In the genomic region with DNA sequence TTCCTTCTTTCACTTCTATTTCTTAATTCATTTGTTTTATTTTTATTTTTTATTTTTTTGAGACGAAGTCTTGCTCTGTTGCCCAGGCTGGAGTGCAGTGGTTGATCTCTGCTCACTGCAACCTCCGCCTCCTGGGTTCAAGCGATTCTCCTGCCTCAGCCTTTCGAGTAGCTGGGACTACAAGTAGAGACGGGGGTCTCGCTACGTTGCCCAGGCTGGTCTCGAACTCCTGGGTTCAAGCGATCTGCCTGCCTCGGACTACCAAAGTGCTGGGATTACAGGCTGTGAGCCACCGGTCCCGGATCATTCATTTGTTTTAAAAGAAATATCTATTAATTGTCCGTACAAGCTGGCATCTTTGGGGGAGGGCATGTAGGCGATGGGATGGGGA, we compare ENCODE assay signal across 9 cellular contexts. TPM values are rescaled to one million over a fixed set of nuclear protein-coding genes. Genes with fewer than 3 reads are reported as not detected.
DNase-seq lines count a peak whose midpoint lies in the region; ATAC-seq and TF ChIP-seq lines count a peak whose summit lies in the region.
"Had no signal": no experiment of that assay in that cellular context is flagged by ENCODE, and none has a peak within 500 bp of the region (broad histone marks: within the 10 kb centered on the region; RNA-seq: fewer than 3 reads in every experiment).

No MANE protein-coding gene starts in this region.

- no peak overlapping the region for H2AFZ ChIP-seq in OCI-LY3 (ENCODE audit: low read depth, low read length)

- TF ChIP-seq CTCF in DOHH2 (IDR thresholded peaks at IDR 0.05; ENCODE audit: low read depth, low read length, poor library complexity, severe bottlenecking) (no peak), OCI-LY3 (IDR thresholded peaks at IDR 0.05; ENCODE audit: low read depth, low read length) (no peak), endodermal cell (conservative IDR thresholded peaks at IDR 0.05) (no peak), retinal pigment epithelial cell (conservative IDR thresholded peaks at IDR 0.05; ENCODE audit: low read depth, low read length) (no peak)

- no peak for ATAC-seq in GM18907 (IDR thresholded peaks at IDR 0.05; ENCODE audit: unreplicated experiment)
- no peak for ATAC-seq in activated CD4-positive, CD25-positive, alpha-beta regulatory T cell treated with anti-CD3 and anti-CD28 coated beads, Interleukin-2, amount 50 U/mL, for 24 hours

- H4K20me1 ChIP-seq in DOHH2 (ENCODE audit: control insufficient read depth, insufficient read depth, low read depth, low read length): no peaks in the 10 kb centered on the region
- H4K20me1 ChIP-seq in OCI-LY3 (ENCODE audit: insufficient read depth, low read length): peaks cover 14% of the 10 kb centered on the region

- H3K4me2 ChIP-seq in DOHH2 (ENCODE audit: low read length) (peak overlapping the region; percentile 90), OCI-LY3 (ENCODE audit: low read length) (peak overlapping the region; percentile 96)

- WGBS in endodermal cell (ENCODE audit: insufficient coverage in 1 of 2, insufficient read length in 1 of 2), 2 experiments: 86 to 88% methylated on average over 13 to 14 of the region's 14 CpGs

- H3K4me1 ChIP-seq in DOHH2 (ENCODE audit: control insufficient read depth, low read length) (peaks cover 66% of the 10 kb centered on the region), OCI-LY3 (ENCODE audit: low read length) (peaks cover 66% of the 10 kb centered on the region), endodermal cell (ENCODE audit: control insufficient read depth, insufficient read depth, low read length) (peaks cover 5% of the 10 kb centered on the region)

- peaks cover 51% of the 10 kb centered on the region for H3K27me3 Mint-ChIP-seq in endodermal cell (ENCODE audit: insufficient read depth)

- peak overlapping the region; percentile 64 for H3K4me3 Mint-ChIP-seq in endodermal cell

- no peak overlapping the region for H3K27ac ChIP-seq in DOHH2 (ENCODE audit: low read depth, low read length)
- H3K27ac ChIP-seq in OCI-LY3 (ENCODE audit: low read length): peak overlapping the region; percentile 94
- H3K27ac ChIP-seq in endodermal cell (ENCODE audit: low read depth, low read length): no peak overlapping the region

- H3K9me3 ChIP-seq in DOHH2 (ENCODE audit: control insufficient read depth, insufficient read depth, low read length): no peaks in the 10 kb centered on the region
- H3K9me3 ChIP-seq in OCI-LY3 (ENCODE audit: insufficient read depth, low read length): no peaks in the 10 kb centered on the region
- H3K9me3 ChIP-seq in endodermal cell (ENCODE audit: control insufficient read depth, low read length): no peaks in the 10 kb centered on the region
- H3K9me3 ChIP-seq: ascending aorta had no signal

- peaks cover 22% of the 10 kb centered on the region for H3K4me1 Mint-ChIP-seq in endodermal cell

- H3K36me3 ChIP-seq in DOHH2 (ENCODE audit: control insufficient read depth, low read length): peaks cover 39% of the 10 kb centered on the region
- peaks cover 41% of the 10 kb centered on the region for H3K36me3 ChIP-seq in OCI-LY3 (replicated peaks; ENCODE audit: low read depth, low read length)
- H3K36me3 ChIP-seq in endodermal cell (ENCODE audit: control insufficient read depth, insufficient read depth, low read length): no peaks in the 10 kb centered on the region
- H3K36me3 ChIP-seq: ascending aorta had no signal

- peaks cover 22% of the 10 kb centered on the region for H3F3A ChIP-seq in DOHH2 (ENCODE audit: control insufficient read depth, insufficient read depth)

- no peaks in the 10 kb centered on the region for H3K9me2 ChIP-seq in DOHH2 (replicated peaks; ENCODE audit: control insufficient read depth, low read length)

- H3K36me3 Mint-ChIP-seq in endodermal cell (ENCODE audit: low read depth): no peaks in the 10 kb centered on the region

- H3K79me2 ChIP-seq in DOHH2 (ENCODE audit: control insufficient read depth, low read length): peaks cover 42% of the 10 kb centered on the region
- peaks cover 45% of the 10 kb centered on the region for H3K79me2 ChIP-seq in OCI-LY3 (ENCODE audit: low read length)

- peaks cover 22% of the 10 kb centered on the region for H3K27me3 ChIP-seq in DOHH2 (ENCODE audit: control insufficient read depth, low read length)
- H3K27me3 ChIP-seq in OCI-LY3 (ENCODE audit: low read depth, low read length): peaks cover 4% of the 10 kb centered on the region
- H3K27me3 ChIP-seq in endodermal cell (ENCODE audit: control insufficient read depth, insufficient read depth, low read length, poor library complexity, severe bottlenecking): peaks cover 21% of the 10 kb centered on the region

- peak overlapping the region; percentile 72 for H3K9ac ChIP-seq in OCI-LY3 (ENCODE audit: low read length)
- H3K9ac ChIP-seq in endodermal cell (ENCODE audit: extremely low read depth, low read length, poor library complexity, severe bottlenecking): no peak overlapping the region

- H3K27ac Mint-ChIP-seq in endodermal cell: no peak overlapping the region

- no peak for DNase-seq in endodermal cell
- no peak for DNase-seq in retinal pigment epithelial cell (ENCODE audit: low read depth)
- DNase-seq in islet precursor cell: no peak
- no peak for DNase-seq in AML-193 (lab: John Stamatoyannopoulos, UW)

- H3K9me3 Mint-ChIP-seq in endodermal cell: no peaks in the 10 kb centered on the region

- H3K4me3 ChIP-seq in DOHH2 (ENCODE audit: low read length): peak overlapping the region; percentile 86; the same call in 1 of the 2 replicates
- H3K4me3 ChIP-seq in OCI-LY3 (ENCODE audit: low read length): peak overlapping the region; percentile 84
- H3K4me3 ChIP-seq in endodermal cell (ENCODE audit: low read length): no peak overlapping the region
- peak overlapping the region; percentile 75 for H3K4me3 ChIP-seq in retinal pigment epithelial cell (ENCODE audit: low read length)

RNA-seq across cellular contexts. Expression of gene NFKBIE, which starts 0.5 kb away (rescaled TPM):
- 10 to 100 TPM in 1 of 2 donors, 1 to 10 TPM in 1; 8.3 to 11.0 TPM for total RNA-seq in endodermal cell
- 8.9 TPM for polyA plus RNA-seq in endodermal cell (2013, experiment 1 of 2)
- polyA plus RNA-seq in endodermal cell (2013, experiment 2 of 2): 5.6 TPM

RNA-seq across cellular contexts. Expression of gene TMEM151B, which starts 4.4 kb away (rescaled TPM):
- under 1 TPM; 0.22 to 0.51 TPM for total RNA-seq in endodermal cell
- polyA plus RNA-seq in endodermal cell (2013, experiment 1 of 2): 7.3 TPM
- 6.5 TPM for polyA plus RNA-seq in endodermal cell (2013, experiment 2 of 2)
- total RNA-seq: ascending aorta had no signal

RNA-seq across cellular contexts. Expression of gene SLC35B2, which starts 8.5 kb away (rescaled TPM):
- 10 to 100 TPM; 52.5 to 54.3 TPM for total RNA-seq in endodermal cell
- 42.1 TPM for polyA plus RNA-seq in endodermal cell (2013, experiment 1 of 2)
- 39.6 TPM for polyA plus RNA-seq in endodermal cell (2013, experiment 2 of 2)

RNA-seq across cellular contexts. Expression of gene HSP90AB1, which starts 18.9 kb away (rescaled TPM):
- 1,000 to 10,000 TPM; 1,356 to 1,422 TPM for total RNA-seq in endodermal cell
- polyA plus RNA-seq in endodermal cell (2013, experiment 1 of 2): 1,137 TPM
- 1,046 TPM for polyA plus RNA-seq in endodermal cell (2013, experiment 2 of 2)

RNA-seq across cellular contexts. Expression of gene SLC29A1, which starts 42.4 kb away (rescaled TPM):
- total RNA-seq in endodermal cell: 100 to 1,000 TPM; 129 to 155 TPM
- 65.0 TPM for polyA plus RNA-seq in endodermal cell (2013, experiment 1 of 2)
- polyA plus RNA-seq in endodermal cell (2013, experiment 2 of 2): 58.4 TPM
